8 cellular contexts compared by ENCODE assay signal in genomic region chr16:62661435-62661834, GRCh38.
"Had no signal": no experiment of that assay in that cellular context is flagged by ENCODE, and none has a peak within 500 bp of the region (broad histone marks: within the 10 kb centered on the region; RNA-seq: fewer than 3 reads in every experiment).

No MANE protein-coding gene starts in this region.

- H3K27ac Mint-ChIP-seq: HFFc6, IgD-negative memory B cell had no signal

- H3K36me3 Mint-ChIP-seq: IgD-negative memory B cell had no signal

- ATAC-seq: HCT116, HepG2 had no signal

- H3K4me3 Mint-ChIP-seq: HFFc6, IgD-negative memory B cell had no signal

- H3K27me3 Mint-ChIP-seq: IgD-negative memory B cell had no signal

- H3K4me1 Mint-ChIP-seq: IgD-negative memory B cell had no signal

- DNase-seq: GM23248, GOT3, H7, HFFc6, KBM-7 had no signal
